Comparison of ENCODE assay signal across 14 cellular contexts in genomic region chr7:130954918-130955559, GRCh38.
DNase-seq lines count a peak whose midpoint lies in the region; ATAC-seq and TF ChIP-seq lines count a peak whose summit lies in the region.
"Had no signal": no experiment of that assay in that cellular context is flagged by ENCODE, and none has a peak within 500 bp of the region (broad histone marks: within the 10 kb centered on the region; RNA-seq: fewer than 3 reads in every experiment).

No MANE protein-coding gene starts in this region.

- no peaks in the 10 kb centered on the region for H3K27me3 ChIP-seq in CD4-positive, alpha-beta T cell (ENCODE audit: control insufficient read depth, insufficient read depth, low read length)
- no peaks in the 10 kb centered on the region for H3K27me3 ChIP-seq in naive thymus-derived CD4-positive, alpha-beta T cell (ENCODE audit: control insufficient read depth in 2 of 2, insufficient read depth in 2 of 2, low read length in 2 of 2)
- no peaks in the 10 kb centered on the region for H3K27me3 ChIP-seq in gastroesophageal sphincter
- H3K27me3 ChIP-seq: dorsolateral prefrontal cortex had no signal

- H3K4me3 Mint-ChIP-seq in CD4-positive, alpha-beta T cell = peak overlapping the region; percentile 42
- peak overlapping the region; percentile 35 for H3K4me3 Mint-ChIP-seq in activated B cell treated with CpG ODN at 0.5 μM for 24 hours
- peak overlapping the region in 5 of 10 donors; percentile 9 to 93 (median 36) for H3K4me3 Mint-ChIP-seq in naive thymus-derived CD4-positive, alpha-beta T cell

- H3K27ac ChIP-seq in CD4-positive, alpha-beta T cell (ENCODE audit: low read depth, low read length) = no peak overlapping the region
- H3K27ac ChIP-seq in naive thymus-derived CD4-positive, alpha-beta T cell (ENCODE audit: low read depth, low read length) = peak overlapping the region; percentile 67
- no peak overlapping the region for H3K27ac ChIP-seq in gastroesophageal sphincter
- H3K27ac ChIP-seq: PC-9 had no signal

- no peak for ATAC-seq in CD4-positive, alpha-beta T cell (ENCODE audit: poor library complexity)
- no peak for ATAC-seq in activated B cell treated with CpG ODN at 0.5 μM for 24 hours (ENCODE audit: low read depth)
- ATAC-seq in naive thymus-derived CD4-positive, alpha-beta T cell = no peak
- no peak for ATAC-seq in gastroesophageal sphincter
- ATAC-seq: mucosa of descending colon had no signal

- TF ChIP-seq POLR2A in gastroesophageal sphincter (IDR thresholded peaks at IDR 0.05) = peak in 1 of 2 donors; percentile 4

- peaks cover 62 to 92% of the 10 kb centered on the region in 2 donors for H3K4me1 ChIP-seq in naive thymus-derived CD4-positive, alpha-beta T cell (ENCODE audit: control insufficient read depth in 2 of 2, insufficient read depth in 2 of 2, low read length in 2 of 2)
- peaks cover 0 to 83% (median 2%) of the 10 kb centered on the region in 3 donors for H3K4me1 ChIP-seq in gastroesophageal sphincter

- WGBS in gastroesophageal sphincter (ENCODE audit: low coverage in 1 of 2), 2 donors = 93 to 100% methylated on average over 3 to 5 of the region's 5 CpGs

- no peak for TF ChIP-seq EP300 in gastroesophageal sphincter (IDR thresholded peaks at IDR 0.05)

- CTCF ChIA-PET in CD4-positive, alpha-beta T cell (lab: Charles Lee) = interaction anchor here (1.1 to 1.2 kb wide), 2 partner anchors 10 to 58 kb away, joined by 3 read pairs; no protein-coding TSS in a partner anchor
- CTCF ChIA-PET in activated B cell treated with CpG ODN at 0.5 μM for 24 hours (lab: Charles Lee) = interaction anchor here (0.9 to 4.0 kb wide), 3 partner anchors 8 to 85 kb away, joined by 3 to 19 read pairs (median 6); no protein-coding TSS in a partner anchor
- CTCF ChIA-PET in naive thymus-derived CD4-positive, alpha-beta T cell (lab: Charles Lee) = interaction anchor here (0.6 to 2.6 kb wide), 4 partner anchors 8 to 58 kb away, joined by 3 to 13 read pairs (median 6); no protein-coding TSS in a partner anchor

- H3K36me3 ChIP-seq in naive thymus-derived CD4-positive, alpha-beta T cell (ENCODE audit: control insufficient read depth in 2 of 3, insufficient read depth in 3 of 3, low read length in 3 of 3) = peaks cover 0 to 15% (median 0%) of the 10 kb centered on the region in 3 experiments
- peaks cover 0 to 57% of the 10 kb centered on the region in 2 donors for H3K36me3 ChIP-seq in gastroesophageal sphincter

- intact Hi-C loops in CD4-positive, alpha-beta T cell (cut with DNase I, micrococcal nuclease) = loop anchor here in 1 of 2 experiments (10.0 kb wide), 1 partner anchor 60 kb away; no protein-coding TSS in a partner anchor
- intact Hi-C loops in activated B cell treated with CpG ODN at 0.5 μM for 24 hours (cut with micrococcal nuclease) = no loop called here
- intact Hi-C loops in naive thymus-derived CD4-positive, alpha-beta T cell (cut with micrococcal nuclease) = no loop called here

- peaks cover 56% of the 10 kb centered on the region for H3K36me3 Mint-ChIP-seq in CD4-positive, alpha-beta T cell (ENCODE audit: low read depth)
- H3K36me3 Mint-ChIP-seq in activated B cell treated with CpG ODN at 0.5 μM for 24 hours (ENCODE audit: low read depth) = peaks cover 70% of the 10 kb centered on the region
- peaks cover 0 to 47% (median 14%) of the 10 kb centered on the region in 5 donors for H3K36me3 Mint-ChIP-seq in naive thymus-derived CD4-positive, alpha-beta T cell

- TF ChIP-seq CTCF in CD4-positive, alpha-beta T cell (IDR thresholded peaks at IDR 0.05) = no peak
- no peak for TF ChIP-seq CTCF in GM12865 (IDR thresholded peaks at IDR 0.05; ENCODE audit: insufficient read depth, low read depth, low read length, missing control alignments)
- no peak for TF ChIP-seq CTCF in activated B cell treated with CpG ODN at 0.5 μM for 24 hours (IDR thresholded peaks at IDR 0.05)
- no peak for TF ChIP-seq CTCF in gastroesophageal sphincter (IDR thresholded peaks at IDR 0.05)

- POLR2A ChIA-PET in CD4-positive, alpha-beta T cell (lab: Charles Lee) = interaction anchor here (1.0 to 9.0 kb wide), 4 partner anchors 8 to 42 kb away, joined by 4 to 97 read pairs (median 11); no protein-coding TSS in a partner anchor
- POLR2A ChIA-PET in activated B cell treated with CpG ODN at 0.5 μM for 24 hours (lab: Charles Lee) = interaction anchor here (0.6 to 9.3 kb wide), 5 partner anchors 9 to 102 kb away, joined by 3 to 117 read pairs (median 3); no protein-coding TSS in a partner anchor
- POLR2A ChIA-PET in naive thymus-derived CD4-positive, alpha-beta T cell (lab: Charles Lee) = interaction anchor here (1.6 kb wide), 1 partner anchor 9 kb away, joined by 8 read pairs; no protein-coding TSS in a partner anchor

- H3K9me3 Mint-ChIP-seq in CD4-positive, alpha-beta T cell = no peaks in the 10 kb centered on the region
- H3K9me3 Mint-ChIP-seq in activated B cell treated with CpG ODN at 0.5 μM for 24 hours = no peaks in the 10 kb centered on the region
- H3K9me3 Mint-ChIP-seq in naive thymus-derived CD4-positive, alpha-beta T cell = peaks cover 0 to 2% (median 0%) of the 10 kb centered on the region in 11 donors

- peak overlapping the region; percentile 84 for H3K4me3 ChIP-seq in GM12865 (ENCODE audit: low read depth, low read length)
- no peak overlapping the region for H3K4me3 ChIP-seq in naive thymus-derived CD4-positive, alpha-beta T cell (ENCODE audit: low read length)
- no peak overlapping the region for H3K4me3 ChIP-seq in gastroesophageal sphincter
- H3K4me3 ChIP-seq: dorsolateral prefrontal cortex, mucosa of descending colon, PC-9 had no signal

- peaks cover 14% of the 10 kb centered on the region for H3K4me1 Mint-ChIP-seq in CD4-positive, alpha-beta T cell (ENCODE audit: low read depth)
- H3K4me1 Mint-ChIP-seq in activated B cell treated with CpG ODN at 0.5 μM for 24 hours = peaks cover 68% of the 10 kb centered on the region
- H3K4me1 Mint-ChIP-seq in naive thymus-derived CD4-positive, alpha-beta T cell = peaks cover 48 to 76% (median 70%) of the 10 kb centered on the region in 7 donors

- H3K27ac Mint-ChIP-seq in CD4-positive, alpha-beta T cell = no peak overlapping the region
- peak overlapping the region; percentile 26 for H3K27ac Mint-ChIP-seq in activated B cell treated with CpG ODN at 0.5 μM for 24 hours
- peak overlapping the region in 8 of 9 donors; percentile 11 to 96 (median 92) for H3K27ac Mint-ChIP-seq in naive thymus-derived CD4-positive, alpha-beta T cell

- H3K27me3 Mint-ChIP-seq in CD4-positive, alpha-beta T cell = no peaks in the 10 kb centered on the region
- H3K27me3 Mint-ChIP-seq in activated B cell treated with CpG ODN at 0.5 μM for 24 hours = no peaks in the 10 kb centered on the region
- no peaks in the 10 kb centered on the region for H3K27me3 Mint-ChIP-seq in naive thymus-derived CD4-positive, alpha-beta T cell

- DNase-seq in CD4-positive, alpha-beta T cell = no peak
- DNase-seq in GM12865 (ENCODE audit: low read depth) (no peak), activated B cell treated with CpG ODN at 0.5 μM for 24 hours (no peak), DMS153 (lab: John Stamatoyannopoulos, UW) (no peak), NCI-H748 (lab: John Stamatoyannopoulos, UW; ENCODE audit: unreplicated experiment) (no peak)
- no peak for DNase-seq in naive thymus-derived CD4-positive, alpha-beta T cell
- DNase-seq: dorsolateral prefrontal cortex, hippocampal formation, Kasumi-1, mucosa of descending colon, NCI-H510A, PC-9, posterior cingulate gyrus had no signal

- H3K9me3 ChIP-seq in CD4-positive, alpha-beta T cell (ENCODE audit: control insufficient read depth, low read length) = no peaks in the 10 kb centered on the region
- no peaks in the 10 kb centered on the region for H3K9me3 ChIP-seq in naive thymus-derived CD4-positive, alpha-beta T cell (ENCODE audit: control insufficient read depth in 2 of 3, low read length in 3 of 3)
- H3K9me3 ChIP-seq in gastroesophageal sphincter = no peaks in the 10 kb centered on the region
- H3K9me3 ChIP-seq: mucosa of descending colon had no signal
